In genomic region chr15:92892201-92892555, GRCh38 we compare ENCODE assay signal across 1 cellular context.
TF ChIP-seq lines count a peak whose summit lies in the region.

No MANE protein-coding gene starts in this region.

TF ChIP-seq in K562, 482 proteins besides CTCF, POLR2A, EP300 and RAD21 (continued from another document):
- peak; percentile 92 for TF ChIP-seq ZBTB40 (IDR thresholded peaks at IDR 0.05)
- peak; percentile 87 for TF ChIP-seq ZBTB40 (CRISPR knock-in tag; IDR thresholded peaks at IDR 0.05)
- 0 out of 2 replicates have a peak, but pooled peaks have one; percentile 38 for TF ChIP-seq ILF3 (IDR thresholded peaks at IDR 0.05; ENCODE audit: borderline replicate concordance)
- TF ChIP-seq POLR2AphosphoS5 (IDR thresholded peaks at IDR 0.05; ENCODE audit: control insufficient read depth, insufficient read depth, low read depth, low read length) = 0 out of 2 replicates have a peak, but pooled peaks have one; percentile 3
- no peak for TF ChIP-seq PKNOX1 (IDR thresholded peaks at IDR 0.05)
